In genomic region chr1:59498640-59499039, GRCh38 we compare ENCODE assay signal across 12 cellular contexts.
DNase-seq lines count a peak whose midpoint lies in the region; ATAC-seq and TF ChIP-seq lines count a peak whose summit lies in the region.
"Had no signal": no experiment of that assay in that cellular context is flagged by ENCODE, and none has a peak within 500 bp of the region (broad histone marks: within the 10 kb centered on the region; RNA-seq: fewer than 3 reads in every experiment).

No MANE protein-coding gene starts in this region.

- H3K9me3 Mint-ChIP-seq in glutamatergic neuron (ENCODE audit: unreplicated experiment): no peaks in the 10 kb centered on the region

- H4K20me1 ChIP-seq in PC-3 (ENCODE audit: low read length): no peaks in the 10 kb centered on the region

- H3K36me3 ChIP-seq in PC-3 (ENCODE audit: low read depth, low read length): no peaks in the 10 kb centered on the region
- H3K36me3 ChIP-seq in neutrophil: no peaks in the 10 kb centered on the region
- H3K36me3 ChIP-seq: vagina had no signal

- in situ Hi-C loops in G401 (cut with HindIII; ENCODE audit: low sequenced_read_pairs): no loop called here

- POLR2A ChIA-PET in PC-3 (lab: Charles Lee; ENCODE audit: unreplicated experiment): no interaction called here

- no peaks in the 10 kb centered on the region for H3K9me2 ChIP-seq in PC-3 (replicated peaks; ENCODE audit: low read length)

- H3K27me3 ChIP-seq in PC-3 (ENCODE audit: low read length) (no peaks in the 10 kb centered on the region), neutrophil (no peaks in the 10 kb centered on the region)
- H3K27me3 ChIP-seq: vagina had no signal

- no peaks in the 10 kb centered on the region for H3K27me3 Mint-ChIP-seq in glutamatergic neuron (ENCODE audit: unreplicated experiment)

- no peaks in the 10 kb centered on the region for H3F3A ChIP-seq in PC-3 (ENCODE audit: low read length, unreplicated experiment)

- H3K79me2 ChIP-seq in PC-3 (ENCODE audit: low read length): no peaks in the 10 kb centered on the region

- intact Hi-C loops in PC-3 (cut with micrococcal nuclease): loop anchor here (2.0 kb wide), 1 partner anchor 16 kb away; no protein-coding TSS in a partner anchor

- no peak overlapping the region for H3K4me3 Mint-ChIP-seq in glutamatergic neuron (ENCODE audit: unreplicated experiment)

- H3K4me3 ChIP-seq in PC-3 (ENCODE audit: low read length) (no peak overlapping the region), epithelial cell of esophagus (ENCODE audit: low read length) (no peak overlapping the region), neutrophil (ENCODE audit: low read depth in 1 of 2, low read length in 1 of 2) (no peak overlapping the region)
- H3K4me3 ChIP-seq: vagina had no signal

- CTCF ChIA-PET in PC-3 (lab: Charles Lee): no interaction called here

- no peak overlapping the region for H3K9ac ChIP-seq in PC-3 (ENCODE audit: low read length)

- H3K9me3 ChIP-seq in PC-3 (ENCODE audit: low read length) (no peaks in the 10 kb centered on the region), neutrophil (no peaks in the 10 kb centered on the region)
- H3K9me3 ChIP-seq: vagina had no signal

- H3K36me3 Mint-ChIP-seq in glutamatergic neuron (ENCODE audit: unreplicated experiment): no peaks in the 10 kb centered on the region

- BruUV-seq in PC-3 (replicated peaks; lab: Mats Ljungman, UMichigan): no TSS peak

- no peak overlapping the region for H3K27ac Mint-ChIP-seq in glutamatergic neuron (ENCODE audit: unreplicated experiment)

- peak; percentile 79 for DNase-seq in G401 (ENCODE audit: low spot score)
- DNase-seq in PC-3: no peak
- peak; percentile 42 for DNase-seq in epithelial cell of esophagus (ENCODE audit: low read depth)
- DNase-seq in OCI-M2 (lab: John Stamatoyannopoulos, UW; ENCODE audit: unreplicated experiment): no peak
- no peak for DNase-seq in dedifferentiated amniotic fluid mesenchymal stem cell (ENCODE audit: extremely low spot score)
- no peak for DNase-seq in glutamatergic neuron
- DNase-seq: activated gamma-delta T cell, GF-D8, MM.1S had no signal

- peak overlapping the region; percentile 60; the same call in 1 of the 2 replicates for H3K4me2 ChIP-seq in PC-3 (ENCODE audit: low read length)

- H2AFZ ChIP-seq in PC-3 (ENCODE audit: low read length): no peak overlapping the region

- H3K27ac ChIP-seq in PC-3 (ENCODE audit: low read length) (peak overlapping the region; percentile 58; the same call in 1 of the 2 replicates), neutrophil (peak overlapping the region; percentile 47)
- H3K27ac ChIP-seq: vagina had no signal

- no peaks in the 10 kb centered on the region for H3K4me1 Mint-ChIP-seq in glutamatergic neuron (ENCODE audit: low read depth, unreplicated experiment)

- ATAC-seq in PC-3: no peak
- ATAC-seq in GM18517 (IDR thresholded peaks at IDR 0.05; ENCODE audit: unreplicated experiment): no peak

- TF ChIP-seq CTCF in PC-3 (conservative IDR thresholded peaks at IDR 0.05; ENCODE audit: low read depth, low read length) (no peak), epithelial cell of esophagus (IDR thresholded peaks at IDR 0.05; ENCODE audit: insufficient read depth, low read depth, low read length, missing control alignments) (no peak), neutrophil (IDR thresholded peaks at IDR 0.05) (no peak), glutamatergic neuron (IDR thresholded peaks at IDR 0.05; ENCODE audit: partially characterized antibody, unreplicated experiment) (no peak)

- peaks cover 22% of the 10 kb centered on the region for H3K4me1 ChIP-seq in PC-3 (ENCODE audit: insufficient read depth, low read length)
- H3K4me1 ChIP-seq in neutrophil (ENCODE audit: control insufficient read depth in 1 of 2, insufficient read depth in 1 of 2, low read depth in 1 of 2, low read length in 1 of 2): peaks cover 53 to 69% of the 10 kb centered on the region in 2 experiments

Comparison
In these comparisons a context has a peak if more than half of its experiments do, and no peak if none do; other contexts are left out.
1. DNase-seq: peak in G401 (single experiment) and epithelial cell of esophagus (single experiment); none in PC-3 (single experiment), OCI-M2 (single experiment), dedifferentiated amniotic fluid mesenchymal stem cell (single experiment) and glutamatergic neuron (single experiment).